16 cellular contexts compared by ENCODE assay signal in the genomic region with DNA sequence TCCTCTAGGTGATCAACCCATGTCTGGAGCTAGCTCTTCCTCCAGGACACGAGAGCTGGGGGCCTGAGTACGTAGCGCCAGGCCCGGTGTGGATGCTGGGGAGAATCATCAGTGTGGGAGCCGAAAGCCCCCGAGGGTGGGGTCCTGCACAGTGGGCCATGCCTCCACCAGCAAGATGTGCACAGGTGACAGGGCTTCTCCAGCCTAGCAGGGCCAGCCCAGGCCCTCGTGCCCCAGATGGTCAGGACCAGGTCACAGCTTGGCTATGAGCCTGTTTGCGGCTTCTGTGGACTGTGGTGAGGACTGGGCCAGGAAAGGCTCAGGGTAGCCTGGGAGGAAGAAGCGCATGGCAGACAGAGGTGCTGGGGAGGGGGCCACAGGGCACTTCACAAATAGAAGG. TPM values are rescaled to one million over a fixed set of nuclear protein-coding genes. Genes with fewer than 3 reads are reported as not detected.
DNase-seq lines count a peak whose midpoint lies in the region; ATAC-seq and TF ChIP-seq lines count a peak whose summit lies in the region.
"Had no signal": no experiment of that assay in that cellular context is flagged by ENCODE, and none has a peak within 500 bp of the region (broad histone marks: within the 10 kb centered on the region; RNA-seq: fewer than 3 reads in every experiment).

No MANE protein-coding gene starts in this region.

- H3K4me3 ChIP-seq in uterus (no peak overlapping the region), Karpas-422 (ENCODE audit: low read length) (no peak overlapping the region)
- H3K4me3 ChIP-seq: A549 had no signal

- H3K27me3 ChIP-seq in uterus (no peaks in the 10 kb centered on the region), Karpas-422 (ENCODE audit: low read length) (no peaks in the 10 kb centered on the region)
- H3K27me3 ChIP-seq: neutrophil had no signal

- H3K27me3 Mint-ChIP-seq in activated T-cell treated with anti-CD3 and anti-CD28 coated beads, Interleukin-2, amount 50 U/mL, for 24 hours, result no peaks in the 10 kb centered on the region
- no peaks in the 10 kb centered on the region for H3K27me3 Mint-ChIP-seq in activated T-cell treated with anti-CD3 and anti-CD28 coated beads, Interleukin-2, amount 50 U/mL, for 4 hours (ENCODE audit: low read depth)
- H3K27me3 Mint-ChIP-seq in activated naive CD8-positive, alpha-beta T cell, result no peaks in the 10 kb centered on the region
- H3K27me3 Mint-ChIP-seq in immature natural killer cell (ENCODE audit: low read depth in 3 of 3) (peaks cover 0 to 6% (median 5%) of the 10 kb centered on the region in 3 donors), glutamatergic neuron (ENCODE audit: unreplicated experiment) (peaks cover 8% of the 10 kb centered on the region)

- H3K36me3 Mint-ChIP-seq in activated T-cell treated with anti-CD3 and anti-CD28 coated beads, Interleukin-2, amount 50 U/mL, for 24 hours (ENCODE audit: low read depth), result peaks cover 78% of the 10 kb centered on the region
- H3K36me3 Mint-ChIP-seq in activated T-cell treated with anti-CD3 and anti-CD28 coated beads, Interleukin-2, amount 50 U/mL, for 4 hours (ENCODE audit: insufficient read depth), result peaks cover 15% of the 10 kb centered on the region
- peaks cover 2% of the 10 kb centered on the region for H3K36me3 Mint-ChIP-seq in activated naive CD8-positive, alpha-beta T cell
- H3K36me3 Mint-ChIP-seq in immature natural killer cell (peaks cover 0 to 12% (median 0%) of the 10 kb centered on the region in 3 donors), glutamatergic neuron (ENCODE audit: unreplicated experiment) (no peaks in the 10 kb centered on the region)

- peak overlapping the region; percentile 73 for H3K27ac Mint-ChIP-seq in activated T-cell treated with anti-CD3 and anti-CD28 coated beads, Interleukin-2, amount 50 U/mL, for 24 hours
- H3K27ac Mint-ChIP-seq in activated naive CD8-positive, alpha-beta T cell, result peak overlapping the region; percentile 54
- H3K27ac Mint-ChIP-seq in immature natural killer cell, result peak overlapping the region; percentile 27 to 89 (median 76)
- H3K27ac Mint-ChIP-seq in glutamatergic neuron (ENCODE audit: unreplicated experiment), result no peak overlapping the region

- peaks cover 0 to 17% of the 10 kb centered on the region in 2 donors for H3K4me1 ChIP-seq in uterus
- H3K4me1 ChIP-seq in Karpas-422 (ENCODE audit: low read length), result peaks cover 8% of the 10 kb centered on the region; the same call in 1 of the 2 replicates

- intact Hi-C loops in uterus (cut with DNase I; ENCODE audit: low total_unique reads), result no loop called here

- H3K27ac ChIP-seq in temporal lobe (ENCODE audit: low read depth, low read length), result peak overlapping the region; percentile 20
- H3K27ac ChIP-seq in uterus, result peak overlapping the region in 1 of 2 donors; percentile 59
- H3K27ac ChIP-seq in Karpas-422 (ENCODE audit: low read length), result no peak overlapping the region
- H3K27ac ChIP-seq: neutrophil had no signal

- ATAC-seq in activated T-cell treated with anti-CD3 and anti-CD28 coated beads, Interleukin-2, amount 50 U/mL, for 4 hours, result no peak

- no peak overlapping the region for H3K4me3 Mint-ChIP-seq in activated T-cell treated with anti-CD3 and anti-CD28 coated beads, Interleukin-2, amount 50 U/mL, for 24 hours
- no peak overlapping the region for H3K4me3 Mint-ChIP-seq in activated T-cell treated with anti-CD3 and anti-CD28 coated beads, Interleukin-2, amount 50 U/mL, for 4 hours
- no peak overlapping the region for H3K4me3 Mint-ChIP-seq in activated naive CD8-positive, alpha-beta T cell
- H3K4me3 Mint-ChIP-seq in immature natural killer cell (peak overlapping the region in 1 of 5 donors; percentile 27), glutamatergic neuron (ENCODE audit: unreplicated experiment) (no peak overlapping the region)

- no peak overlapping the region for H3K4me2 ChIP-seq in Karpas-422 (ENCODE audit: low read depth, low read length, poor library complexity, severe bottlenecking)
- H3K4me2 ChIP-seq: A549 had no signal

- no peaks in the 10 kb centered on the region for H3K9me3 ChIP-seq in uterus
- H3K9me3 ChIP-seq in Karpas-422 (ENCODE audit: low read length), result no peaks in the 10 kb centered on the region
- H3K9me3 ChIP-seq: A549, neutrophil had no signal

- H3K9me2 ChIP-seq in Karpas-422 (replicated peaks; ENCODE audit: insufficient read depth, low read length), result no peaks in the 10 kb centered on the region

- H3K36me3 ChIP-seq in uterus (no peaks in the 10 kb centered on the region), Karpas-422 (ENCODE audit: insufficient read depth, low read length) (no peaks in the 10 kb centered on the region; the same call in 1 of the 2 replicates)

- H3K4me1 Mint-ChIP-seq in activated T-cell treated with anti-CD3 and anti-CD28 coated beads, Interleukin-2, amount 50 U/mL, for 24 hours (ENCODE audit: low read depth), result peaks cover 39% of the 10 kb centered on the region
- H3K4me1 Mint-ChIP-seq in activated T-cell treated with anti-CD3 and anti-CD28 coated beads, Interleukin-2, amount 50 U/mL, for 4 hours (ENCODE audit: low read depth), result peaks cover 26% of the 10 kb centered on the region
- H3K4me1 Mint-ChIP-seq in activated naive CD8-positive, alpha-beta T cell (ENCODE audit: low read depth), result peaks cover 28% of the 10 kb centered on the region
- H3K4me1 Mint-ChIP-seq in immature natural killer cell, result peaks cover 31 to 37% of the 10 kb centered on the region in 2 donors
- no peaks in the 10 kb centered on the region for H3K4me1 Mint-ChIP-seq in glutamatergic neuron (ENCODE audit: low read depth, unreplicated experiment)

- H3K9ac ChIP-seq in Karpas-422 (ENCODE audit: low read length), result no peak overlapping the region

- no peaks in the 10 kb centered on the region for H3K79me2 ChIP-seq in Karpas-422 (ENCODE audit: low read length)

- no peaks in the 10 kb centered on the region for H4K20me1 ChIP-seq in Karpas-422 (ENCODE audit: insufficient read depth, low read depth, low read length)

- TF ChIP-seq POLR2A in uterus (IDR thresholded peaks at IDR 0.05), result no peak

- H2AFZ ChIP-seq in Karpas-422 (ENCODE audit: low read length), result no peak overlapping the region

- DNase-seq in activated T-cell treated with anti-CD3 and anti-CD28 coated beads, Interleukin-2, amount 50 U/mL, for 24 hours, result no peak
- no peak for DNase-seq in activated T-cell treated with anti-CD3 and anti-CD28 coated beads, Interleukin-2, amount 50 U/mL, for 4 hours
- DNase-seq in immature natural killer cell (no peak), glutamatergic neuron (no peak), uterus (no peak), Karpas-422 (no peak)
- DNase-seq: activated T-cell treated with anti-CD3 and anti-CD28 coated beads, Interleukin-2, amount 50 U/mL, for 1 hour; central memory CD4-positive, alpha-beta T cell; DND-41; islet precursor cell; stimulated activated CD4-positive, alpha-beta T cell treated with anti-CD3 and anti-CD28 coated beads, Interleukin-2, amount 100 ng/mL, for 24 hours; stimulated activated naive CD4-positive, alpha-beta T cell treated with Interleukin-2 at 50 U/mL for 16 hours had no signal

- H3K9me3 Mint-ChIP-seq in activated T-cell treated with anti-CD3 and anti-CD28 coated beads, Interleukin-2, amount 50 U/mL, for 24 hours, result no peaks in the 10 kb centered on the region
- no peaks in the 10 kb centered on the region for H3K9me3 Mint-ChIP-seq in activated T-cell treated with anti-CD3 and anti-CD28 coated beads, Interleukin-2, amount 50 U/mL, for 4 hours
- no peaks in the 10 kb centered on the region for H3K9me3 Mint-ChIP-seq in activated naive CD8-positive, alpha-beta T cell (ENCODE audit: low read depth)
- H3K9me3 Mint-ChIP-seq in immature natural killer cell, result no peaks in the 10 kb centered on the region
- H3K9me3 Mint-ChIP-seq in glutamatergic neuron (ENCODE audit: unreplicated experiment), result peaks cover 2% of the 10 kb centered on the region

- no peak for TF ChIP-seq CTCF in glutamatergic neuron (IDR thresholded peaks at IDR 0.05; ENCODE audit: partially characterized antibody, unreplicated experiment)
- TF ChIP-seq CTCF in uterus (IDR thresholded peaks at IDR 0.05), result no peak

RNA-seq across cellular contexts. Expression of a gene that starts 7.8 kb away (rescaled TPM):
- total RNA-seq in activated T-cell treated with anti-CD3 and anti-CD28 coated beads, Interleukin-2, amount 50 U/mL, for 4 hours, result 10 to 100 TPM; 32.7 to 39.8 (median 37.3) TPM
- polyA plus RNA-seq in immature natural killer cell, result 100 to 1,000 TPM in 2 of 3 donors, 10 to 100 TPM in 1; 96.0 to 134 (median 106) TPM
- 36.6 TPM for total RNA-seq in temporal lobe
- total RNA-seq in glutamatergic neuron (ENCODE audit: unreplicated experiment), result 24.7 TPM
- total RNA-seq in uterus, result 100 to 1,000 TPM in 1 of 4 donors, 10 to 100 TPM in 3; 35.7 to 305 (median 63.7) TPM
- 182 and 298 TPM in 2 replicates for total RNA-seq in Karpas-422 (2014; rRNA removed; shearing (Covaris generic); ENCODE audit: low replicate concordance)

RNA-seq across cellular contexts. Expression of a gene that starts 13.4 kb away (rescaled TPM):
- total RNA-seq in activated T-cell treated with anti-CD3 and anti-CD28 coated beads, Interleukin-2, amount 50 U/mL, for 4 hours, result under 1 TPM; 0.46 to 0.73 (median 0.63) TPM
- under 1 TPM in 1 of 3 donors, not detected in 2; 0.24 TPM for polyA plus RNA-seq in immature natural killer cell
- total RNA-seq in temporal lobe (0.98 TPM), glutamatergic neuron (ENCODE audit: unreplicated experiment) (25.2 TPM), uterus (10 to 100 TPM; 14.7 to 79.0 (median 31.1) TPM)
- total RNA-seq in Karpas-422 (2014; rRNA removed; shearing (Covaris generic); ENCODE audit: low replicate concordance), result 0.43 TPM in 1 of 2 replicates, not detected in the other

RNA-seq across cellular contexts. Expression of a gene that starts 32.2 kb away (rescaled TPM):
- 10 to 100 TPM; 49.5 to 69.4 (median 66.1) TPM for total RNA-seq in activated T-cell treated with anti-CD3 and anti-CD28 coated beads, Interleukin-2, amount 50 U/mL, for 4 hours
- 10 to 100 TPM; 22.0 to 51.1 (median 30.7) TPM for polyA plus RNA-seq in immature natural killer cell
- total RNA-seq in temporal lobe (12.5 TPM), glutamatergic neuron (ENCODE audit: unreplicated experiment) (21.5 TPM), uterus (10 to 100 TPM in 3 of 4 donors, 1 to 10 TPM in 1; 8.0 to 38.4 (median 21.6) TPM)
- total RNA-seq in Karpas-422 (2014; rRNA removed; shearing (Covaris generic); ENCODE audit: low replicate concordance), result 21.8 and 50.3 TPM in 2 replicates

RNA-seq across cellular contexts. Expression of a gene that starts 32.5 kb away (rescaled TPM):
- total RNA-seq in activated T-cell treated with anti-CD3 and anti-CD28 coated beads, Interleukin-2, amount 50 U/mL, for 4 hours, result 10 to 100 TPM; 80.8 to 89.5 (median 87.9) TPM
- 10 to 100 TPM; 26.9 to 40.7 (median 34.6) TPM for polyA plus RNA-seq in immature natural killer cell
- total RNA-seq in temporal lobe, result 2.5 TPM
- 10.2 TPM for total RNA-seq in glutamatergic neuron (ENCODE audit: unreplicated experiment)
- total RNA-seq in uterus, result 10 to 100 TPM in 1 of 4 donors, 1 to 10 TPM in 2, under 1 TPM in 1; 0.51 to 12.3 (median 4.0) TPM
- 11.9 and 25.7 TPM in 2 replicates for total RNA-seq in Karpas-422 (2014; rRNA removed; shearing (Covaris generic); ENCODE audit: low replicate concordance)

RNA-seq across cellular contexts. Expression of a gene that starts 52.6 kb away (rescaled TPM):
- 10 to 100 TPM; 48.1 to 60.0 (median 55.9) TPM for total RNA-seq in activated T-cell treated with anti-CD3 and anti-CD28 coated beads, Interleukin-2, amount 50 U/mL, for 4 hours
- 10 to 100 TPM; 13.3 to 28.6 (median 27.0) TPM for polyA plus RNA-seq in immature natural killer cell
- total RNA-seq in temporal lobe (11.1 TPM), glutamatergic neuron (ENCODE audit: unreplicated experiment) (38.9 TPM), uterus (10 to 100 TPM; 13.9 to 34.8 (median 18.7) TPM)
- total RNA-seq in Karpas-422 (2014; rRNA removed; shearing (Covaris generic); ENCODE audit: low replicate concordance), result 10.5 and 24.2 TPM in 2 replicates
